ENCODE assay signal across 20 cellular contexts in genomic region chr13:60756306-60756705, GRCh38.
DNase-seq lines count a peak whose midpoint lies in the region; ATAC-seq and TF ChIP-seq lines count a peak whose summit lies in the region.
"Had no signal": no experiment of that assay in that cellular context is flagged by ENCODE, and none has a peak within 500 bp of the region (broad histone marks: within the 10 kb centered on the region; RNA-seq: fewer than 3 reads in every experiment).

No MANE protein-coding gene starts in this region.

- H3K9me3 Mint-ChIP-seq in activated CD8-positive, alpha-beta T cell treated with anti-CD3 and anti-CD28 coated beads, Interleukin-2, amount 10 ng/mL, durations not matched to agents 7 days and 5 days (ENCODE audit: insufficient read depth): peaks cover 6% of the 10 kb centered on the region
- H3K9me3 Mint-ChIP-seq: activated T-helper 1 cell treated with anti-CD3 and anti-CD28 coated beads, Interleukin-12 subunit alpha, Interleukin-12 subunit beta, Interleukin-2, Interleukin-4 antibody, amounts not matched to agents 30 ng/mL and 10 ng/mL and 1 ng/mL, durations not matched to agents 14 hours and 24 hours and 36 hours had no signal

- no peak for TF ChIP-seq POLR2A in testis (IDR thresholded peaks at IDR 0.05)
- no peak for TF ChIP-seq POLR2A in transverse colon (IDR thresholded peaks at IDR 0.05)

- DNase-seq in Right ventricle myocardium superior: no peak
- no peak for DNase-seq in cardiac septum (ENCODE audit: low spot score)
- peak; percentile 2 for DNase-seq in cerebellar cortex (ENCODE audit: low spot score)
- peak; percentile 5 for DNase-seq in kidney tubule cell (ENCODE audit: low spot score)
- peak; percentile 14 for DNase-seq in testis
- no peak for DNase-seq in activated CD8-positive, alpha-beta T cell treated with anti-CD3 and anti-CD28 coated beads, Interleukin-2, amount 10 ng/mL, durations not matched to agents 7 days and 5 days
- no peak for DNase-seq in activated naive CD4-positive, alpha-beta T cell treated with Interleukin-2 at 50 U/mL for 16 hours
- no peak for DNase-seq in transverse colon
- DNase-seq: CD4-positive, alpha-beta memory T cell; cerebellar nuclear complex; DMS79 treated with DMSO at 0.1 percent for 48 hours; effector CD8-positive, alpha-beta T cell; GM23248; hippocampal formation; NCI-H1436; NCI-H345; right lobe of liver; stimulated activated naive CD8-positive, alpha-beta T cell treated with anti-CD3 and anti-CD28 coated beads, Interleukin-15, amount 100 ng/mL, for 72 hours; T-helper 1 cell had no signal

- H3K27me3 ChIP-seq in testis: no peaks in the 10 kb centered on the region
- no peaks in the 10 kb centered on the region for H3K27me3 ChIP-seq in transverse colon
- H3K27me3 ChIP-seq: right lobe of liver had no signal

- H3K4me1 Mint-ChIP-seq in activated CD8-positive, alpha-beta T cell treated with anti-CD3 and anti-CD28 coated beads, Interleukin-2, amount 10 ng/mL, durations not matched to agents 7 days and 5 days (ENCODE audit: low read depth): no peaks in the 10 kb centered on the region
- H3K4me1 Mint-ChIP-seq: CD4-positive, alpha-beta memory T cell; stimulated activated naive CD8-positive, alpha-beta T cell treated with anti-CD3 and anti-CD28 coated beads, Interleukin-15, amount 100 ng/mL, for 72 hours had no signal

- no peak for TF ChIP-seq CTCF in testis (IDR thresholded peaks at IDR 0.05)
- TF ChIP-seq CTCF in transverse colon (IDR thresholded peaks at IDR 0.05): no peak

- CTCF ChIA-PET in activated CD8-positive, alpha-beta T cell treated with anti-CD3 and anti-CD28 coated beads, Interleukin-2, amount 10 ng/mL, durations not matched to agents 7 days and 5 days (lab: Charles Lee): no interaction called here

- in situ Hi-C loops in transverse colon (cut with MboI; ENCODE audit: low pct_ligation_motif_present in 1 of 4, low pct_unique_long_range_greater_than_20kb in 1 of 4, low sequenced_read_pairs in 3 of 4): no loop called here

- intact Hi-C loops in Right ventricle myocardium superior (cut with DNase I) (no loop called here), cardiac septum (cut with DNase I) (no loop called here), testis (cut with DNase I; ENCODE audit: low total_unique reads) (no loop called here), transverse colon (cut with DNase I; ENCODE audit: low total_unique reads) (no loop called here)

- no peak overlapping the region for H3K4me3 ChIP-seq in testis
- no peak overlapping the region for H3K4me3 ChIP-seq in transverse colon
- H3K4me3 ChIP-seq: GM23248, right lobe of liver had no signal

- H3K36me3 ChIP-seq in testis (ENCODE audit: low read depth, missing control alignments): no peaks in the 10 kb centered on the region
- H3K36me3 ChIP-seq in transverse colon: no peaks in the 10 kb centered on the region
- H3K36me3 ChIP-seq: right lobe of liver had no signal

- H3K9me3 ChIP-seq in testis: no peaks in the 10 kb centered on the region
- H3K9me3 ChIP-seq in transverse colon: no peaks in the 10 kb centered on the region
- H3K9me3 ChIP-seq: right lobe of liver had no signal

- peak; percentile 61 for ATAC-seq in Right ventricle myocardium superior (ENCODE audit: poor library complexity)
- no peak for ATAC-seq in activated CD8-positive, alpha-beta T cell treated with anti-CD3 and anti-CD28 coated beads, Interleukin-2, amount 10 ng/mL, durations not matched to agents 7 days and 5 days
- ATAC-seq: right lobe of liver; stimulated activated naive CD8-positive, alpha-beta T cell treated with anti-CD3 and anti-CD28 coated beads, Interleukin-15, amount 100 ng/mL, for 72 hours had no signal

- H3K4me1 ChIP-seq in testis (no peaks in the 10 kb centered on the region), transverse colon (no peaks in the 10 kb centered on the region)

- H3K27ac ChIP-seq in testis (no peak overlapping the region), transverse colon (no peak overlapping the region)
- H3K27ac ChIP-seq: GM23248, right lobe of liver had no signal

- TF ChIP-seq EP300 in transverse colon (IDR thresholded peaks at IDR 0.05; ENCODE audit: low read depth): no peak

- no peak overlapping the region for H3K27ac Mint-ChIP-seq in activated CD8-positive, alpha-beta T cell treated with anti-CD3 and anti-CD28 coated beads, Interleukin-2, amount 10 ng/mL, durations not matched to agents 7 days and 5 days
- H3K27ac Mint-ChIP-seq: activated T-helper 1 cell treated with anti-CD3 and anti-CD28 coated beads, Interleukin-12 subunit alpha, Interleukin-12 subunit beta, Interleukin-2, Interleukin-4 antibody, amounts not matched to agents 30 ng/mL and 10 ng/mL and 1 ng/mL, durations not matched to agents 14 hours and 24 hours and 36 hours; CD4-positive, alpha-beta memory T cell; stimulated activated naive CD8-positive, alpha-beta T cell treated with anti-CD3 and anti-CD28 coated beads, Interleukin-15, amount 100 ng/mL, for 72 hours had no signal

- H3K27me3 Mint-ChIP-seq in activated CD8-positive, alpha-beta T cell treated with anti-CD3 and anti-CD28 coated beads, Interleukin-2, amount 10 ng/mL, durations not matched to agents 7 days and 5 days (ENCODE audit: low read depth): no peaks in the 10 kb centered on the region
- H3K27me3 Mint-ChIP-seq: CD4-positive, alpha-beta memory T cell; stimulated activated naive CD8-positive, alpha-beta T cell treated with anti-CD3 and anti-CD28 coated beads, Interleukin-15, amount 100 ng/mL, for 72 hours had no signal

- no peaks in the 10 kb centered on the region for H3K36me3 Mint-ChIP-seq in activated CD8-positive, alpha-beta T cell treated with anti-CD3 and anti-CD28 coated beads, Interleukin-2, amount 10 ng/mL, durations not matched to agents 7 days and 5 days (ENCODE audit: low read depth)
- H3K36me3 Mint-ChIP-seq: CD4-positive, alpha-beta memory T cell had no signal

- 60 to 68% methylated on average over 5 of the region's 5 CpGs for WGBS in testis, 2 donors
- WGBS in transverse colon (ENCODE audit: low coverage in 1 of 2), 2 donors: 64% methylated on average over 5 of the region's 5 CpGs; no CpG with 5 or more reads in 1 of the 2 donors

- no peak overlapping the region for H3K4me3 Mint-ChIP-seq in activated CD8-positive, alpha-beta T cell treated with anti-CD3 and anti-CD28 coated beads, Interleukin-2, amount 10 ng/mL, durations not matched to agents 7 days and 5 days
- H3K4me3 Mint-ChIP-seq: activated T-helper 1 cell treated with anti-CD3 and anti-CD28 coated beads, Interleukin-12 subunit alpha, Interleukin-12 subunit beta, Interleukin-2, Interleukin-4 antibody, amounts not matched to agents 30 ng/mL and 10 ng/mL and 1 ng/mL, durations not matched to agents 14 hours and 24 hours and 36 hours; CD4-positive, alpha-beta memory T cell; stimulated activated naive CD8-positive, alpha-beta T cell treated with anti-CD3 and anti-CD28 coated beads, Interleukin-15, amount 100 ng/mL, for 72 hours had no signal

- POLR2A ChIA-PET in activated CD8-positive, alpha-beta T cell treated with anti-CD3 and anti-CD28 coated beads, Interleukin-2, amount 10 ng/mL, durations not matched to agents 7 days and 5 days (lab: Charles Lee): no interaction called here

Comparison
In these comparisons a context has a peak if more than half of its experiments do, and no peak if none do; other contexts are left out.
1. DNase-seq: peak in cerebellar cortex (single experiment), kidney tubule cell (single experiment) and testis (single experiment); none in Right ventricle myocardium superior (single experiment), cardiac septum (single experiment), activated CD8-positive, alpha-beta T cell treated with anti-CD3 and anti-CD28 coated beads, Interleukin-2, amount 10 ng/mL, durations not matched to agents 7 days and 5 days (single experiment), activated naive CD4-positive, alpha-beta T cell treated with Interleukin-2 at 50 U/mL for 16 hours (single experiment) and transverse colon (single experiment).